8 cellular contexts compared by ENCODE assay signal in the genomic region with DNA sequence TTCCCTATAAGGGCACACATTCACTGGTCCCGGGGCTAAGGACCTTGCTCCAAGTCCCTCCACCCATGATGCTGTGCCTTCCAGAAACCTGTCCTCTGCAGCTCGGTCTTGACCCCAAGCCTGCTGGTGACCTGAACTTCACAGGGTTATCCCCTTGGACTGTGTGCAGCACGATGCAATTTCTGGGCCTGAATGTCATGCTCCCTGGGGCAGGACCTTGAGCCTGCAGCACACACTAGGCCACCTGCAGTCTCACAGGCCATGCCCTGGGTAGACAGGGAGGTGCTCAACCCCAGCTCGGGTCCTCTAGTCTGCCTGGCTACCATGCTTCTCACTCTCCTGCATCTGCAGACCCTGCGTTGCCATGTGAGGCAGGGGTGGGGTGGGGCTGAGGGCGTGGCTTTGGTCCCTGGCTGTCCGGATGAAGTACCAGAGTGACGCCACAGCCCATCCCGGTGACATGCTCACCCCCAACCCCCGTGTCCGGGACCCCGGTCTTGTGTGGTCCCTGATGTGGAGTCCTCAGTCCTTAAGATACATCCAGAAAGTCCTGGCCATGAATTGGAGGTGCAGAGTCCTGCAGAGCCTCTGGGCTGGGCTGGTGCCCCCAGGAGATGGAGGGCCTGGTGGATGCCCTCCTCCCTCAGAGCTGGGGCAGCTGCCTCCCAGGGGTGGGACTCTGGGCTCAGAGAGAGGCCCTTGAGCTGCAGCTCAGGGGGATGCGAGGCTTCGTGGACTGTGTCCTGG.
DNase-seq lines count a peak whose midpoint lies in the region; ATAC-seq and TF ChIP-seq lines count a peak whose summit lies in the region.
"Not testable (repeated sequence)": the region's sequence is repeated elsewhere in the genome, so short reads cannot be mapped to it uniquely, and the experiment has no call there.

No MANE protein-coding gene starts in this region.

- WGBS in transverse colon (ENCODE audit: low coverage in 1 of 2), 2 donors, result 69% methylated on average over 12 of the region's 14 CpGs; no CpG with 5 or more reads in 1 of the 2 donors

- not testable (repeated sequence) for H3K36me3 Mint-ChIP-seq in IgD-negative memory B cell
- H3K36me3 Mint-ChIP-seq in endothelial cell (ENCODE audit: low read depth, unreplicated experiment), result peaks cover 13% of the 10 kb centered on the region

- not testable (repeated sequence) for TF ChIP-seq POLR2A in transverse colon (IDR thresholded peaks at IDR 0.05)

- DNase-seq in GDM1 (lab: John Stamatoyannopoulos, UW), result peak; percentile 80
- DNase-seq in RWPE2 (ENCODE audit: low spot score), result peak; percentile 47
- peak; percentile 55 for DNase-seq in activated effector memory CD4-positive, alpha-beta T cell treated with anti-CD3 and anti-CD28 coated beads, Interleukin-2, amount 50 U/mL, for 16 hours
- not testable (repeated sequence) for DNase-seq in endothelial cell (ENCODE audit: low spot score)
- peak; percentile 20 for DNase-seq in lower lobe of right lung
- peak; percentile 72 for DNase-seq in posterior vena cava (ENCODE audit: low spot score)
- peak; percentile 7 for DNase-seq in transverse colon

- H3K27ac Mint-ChIP-seq in IgD-negative memory B cell, result peak overlapping the region in 2 of 3 donors; percentile 73 to 90
- not testable (repeated sequence) for H3K27ac Mint-ChIP-seq in endothelial cell (ENCODE audit: unreplicated experiment)

- not testable (repeated sequence) for H3K9me3 Mint-ChIP-seq in IgD-negative memory B cell
- H3K9me3 Mint-ChIP-seq in endothelial cell (ENCODE audit: unreplicated experiment), result peaks cover 40% of the 10 kb centered on the region

- intact Hi-C loops in lower lobe of right lung (cut with DNase I); posterior vena cava (cut with DNase I); transverse colon (cut with DNase I; ENCODE audit: low total_unique reads): not testable (repeated sequence)

- not testable (repeated sequence) for H3K36me3 ChIP-seq in RWPE2 (ENCODE audit: low read depth); lower lobe of right lung; transverse colon

- not testable (repeated sequence) for TF ChIP-seq CTCF in RWPE2 (IDR thresholded peaks at IDR 0.05; ENCODE audit: poor library complexity, severe bottlenecking); endothelial cell (IDR thresholded peaks at IDR 0.05; ENCODE audit: unreplicated experiment); lower lobe of right lung (IDR thresholded peaks at IDR 0.05); transverse colon (IDR thresholded peaks at IDR 0.05)

- not testable (repeated sequence) for H3K27me3 ChIP-seq in RWPE2 (ENCODE audit: insufficient read depth, poor library complexity, severe bottlenecking); lower lobe of right lung (ENCODE audit: low read depth); transverse colon

- not testable (repeated sequence) for H3K4me1 ChIP-seq in RWPE2 (ENCODE audit: insufficient read depth, poor library complexity, severe bottlenecking); lower lobe of right lung; transverse colon

- H3K9me3 ChIP-seq in RWPE2 (ENCODE audit: severe bottlenecking); lower lobe of right lung; transverse colon: not testable (repeated sequence)

- not testable (repeated sequence) for TF ChIP-seq EP300 in transverse colon (IDR thresholded peaks at IDR 0.05; ENCODE audit: low read depth)

- in situ Hi-C loops in transverse colon (cut with MboI; ENCODE audit: low pct_ligation_motif_present in 1 of 4, low pct_unique_long_range_greater_than_20kb in 1 of 4, low sequenced_read_pairs in 3 of 4), result not testable (repeated sequence)

- H3K27ac ChIP-seq in RWPE2 (ENCODE audit: poor library complexity, severe bottlenecking); lower lobe of right lung; transverse colon: not testable (repeated sequence)

- not testable (repeated sequence) for H3K4me1 Mint-ChIP-seq in IgD-negative memory B cell; endothelial cell (ENCODE audit: unreplicated experiment)

- H3K4me3 Mint-ChIP-seq in IgD-negative memory B cell, result peak overlapping the region in 2 of 4 donors; percentile 30 to 40
- H3K4me3 Mint-ChIP-seq in endothelial cell (ENCODE audit: unreplicated experiment), result peak overlapping the region; percentile 77

- H3K27me3 Mint-ChIP-seq in IgD-negative memory B cell, result not testable (repeated sequence)
- peaks cover 22% of the 10 kb centered on the region for H3K27me3 Mint-ChIP-seq in endothelial cell (ENCODE audit: unreplicated experiment)

- not testable (repeated sequence) for H3K4me3 ChIP-seq in RWPE2 (ENCODE audit: severe bottlenecking); lower lobe of right lung; transverse colon

- not testable (repeated sequence) for ATAC-seq in RWPE2 (ENCODE audit: low read depth)
- ATAC-seq in lower lobe of right lung, result peak; percentile 9 to 19
